Comparison of ENCODE assay signal across 16 cellular contexts in the genomic region with DNA sequence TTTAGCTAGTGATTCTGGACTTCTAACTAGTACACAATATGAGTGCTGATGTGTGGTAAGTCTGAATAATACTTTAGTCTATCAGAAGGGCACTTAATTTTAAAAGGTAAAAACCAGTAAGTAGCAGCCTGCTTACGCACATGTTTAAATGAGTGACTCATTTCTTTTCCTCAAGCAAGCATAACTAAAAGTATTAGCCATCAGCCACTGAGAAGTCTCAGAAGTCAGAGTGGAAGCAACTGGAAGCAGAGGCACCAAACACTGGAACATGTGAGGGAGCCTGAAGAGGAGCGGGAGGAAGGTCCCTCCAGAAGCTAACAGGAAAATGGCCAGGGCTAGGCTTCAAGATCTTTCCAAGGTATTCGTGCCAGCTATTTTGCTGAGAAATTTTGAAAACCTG.
A peak's percentile ranks its signal among the peaks of the same experiment; 100 is the strongest.
DNase-seq lines count a peak whose midpoint lies in the region; ATAC-seq and TF ChIP-seq lines count a peak whose summit lies in the region.
"Had no signal": no experiment of that assay in that cellular context is flagged by ENCODE, and none has a peak within 500 bp of the region (broad histone marks: within the 10 kb centered on the region; RNA-seq: fewer than 3 reads in every experiment).

No MANE protein-coding gene starts in this region.

- TF ChIP-seq CTCF in epithelial cell of proximal tubule (conservative IDR thresholded peaks at IDR 0.05; ENCODE audit: low read depth, low read length) (no peak), retinal pigment epithelial cell (conservative IDR thresholded peaks at IDR 0.05; ENCODE audit: low read depth, low read length) (no peak)

- H3K9me3 ChIP-seq in SJSA1 (replicated peaks): no peaks in the 10 kb centered on the region
- H3K9me3 ChIP-seq: pancreas had no signal

- DNase-seq in GM03348 (ENCODE audit: low spot score): peak; percentile 65
- peak; percentile 49 to 72 for DNase-seq in SJSA1 (ENCODE audit: low read depth in 1 of 2, low spot score in 2 of 2)
- DNase-seq in epithelial cell of proximal tubule (ENCODE audit: low read depth): peak; percentile 46
- peak; percentile 64 for DNase-seq in retinal pigment epithelial cell (ENCODE audit: low read depth)
- no peak for DNase-seq in HK-2 (ENCODE audit: unreplicated experiment)
- DNase-seq in stimulated activated CD4-positive, alpha-beta T cell treated with anti-CD3 and anti-CD28 coated beads, Interleukin-4, amount 100 ng/mL, for 24 hours: no peak
- DNase-seq: activated naive CD8-positive, alpha-beta T cell treated with anti-CD3 and anti-CD28 coated beads, Interleukin-2, amount 50 U/mL, for 24 hours; NCI-H1092 treated with DMSO at 0.1 percent for 48 hours; NCI-H526 treated with DMSO at 0.1 percent for 48 hours; pancreas; SHP77; stimulated activated CD4-positive, alpha-beta T cell treated with anti-CD3 and anti-CD28 coated beads, Interleukin-2, amount 100 ng/mL, for 48 hours; stimulated activated naive CD8-positive, alpha-beta T cell treated with anti-CD3 and anti-CD28 coated beads, Interleukin-15, amount 100 ng/mL, for 72 hours had no signal

- no peaks in the 10 kb centered on the region for H3K27me3 ChIP-seq in SJSA1 (replicated peaks)
- H3K27me3 ChIP-seq: pancreas had no signal

- H3K4me1 ChIP-seq in SJSA1 (replicated peaks): peaks cover 36% of the 10 kb centered on the region
- H3K4me1 ChIP-seq: pancreas had no signal

- peak overlapping the region; percentile 51 for H3K27ac ChIP-seq in SJSA1
- H3K27ac ChIP-seq: pancreas, VCaP had no signal

- H3K36me3 ChIP-seq in SJSA1: peaks cover 59% of the 10 kb centered on the region

- H3K4me3 ChIP-seq in SJSA1 (no peak overlapping the region), epithelial cell of proximal tubule (ENCODE audit: low read depth, low read length) (no peak overlapping the region), retinal pigment epithelial cell (ENCODE audit: low read length) (no peak overlapping the region)
- H3K4me3 ChIP-seq: pancreas had no signal

- ATAC-seq in HG03280 (IDR thresholded peaks at IDR 0.05; ENCODE audit: unreplicated experiment) (no peak), GM21367 (IDR thresholded peaks at IDR 0.05; ENCODE audit: unreplicated experiment) (no peak)
- ATAC-seq: activated naive CD8-positive, alpha-beta T cell treated with anti-CD3 and anti-CD28 coated beads, Interleukin-2, amount 50 U/mL, for 24 hours; pancreas; stimulated activated naive CD8-positive, alpha-beta T cell treated with anti-CD3 and anti-CD28 coated beads, Interleukin-15, amount 100 ng/mL, for 72 hours had no signal

Comparison
In these comparisons a context has a peak if more than half of its experiments do, and no peak if none do; other contexts are left out.
1. DNase-seq: peak in GM03348 (single experiment), SJSA1 (2 of 2), epithelial cell of proximal tubule (single experiment) and retinal pigment epithelial cell (single experiment); none in HK-2 (single experiment) and stimulated activated CD4-positive, alpha-beta T cell treated with anti-CD3 and anti-CD28 coated beads, Interleukin-4, amount 100 ng/mL, for 24 hours (single experiment).